ENCODE assay signal across 24 cellular contexts in genomic region chr12:42807251-42807650, GRCh38.
"Had no signal": no experiment of that assay in that cellular context is flagged by ENCODE, and none has a peak within 500 bp of the region (broad histone marks: within the 10 kb centered on the region; RNA-seq: fewer than 3 reads in every experiment).

No MANE protein-coding gene starts in this region.

- H3K4me3 ChIP-seq: K562, SJSA1, SK-N-MC had no signal

- H3K4me1 ChIP-seq: SJSA1 had no signal

- H3K27me3 ChIP-seq: SJSA1 had no signal

- H3K4me3 Mint-ChIP-seq: IgD-negative memory B cell had no signal

- H3K9me3 ChIP-seq: SJSA1 had no signal

- H3K9ac ChIP-seq: KMS-11 had no signal

- H3K36me3 Mint-ChIP-seq: IgD-negative memory B cell had no signal

- H3K36me3 ChIP-seq: SJSA1 had no signal

- H3K27ac ChIP-seq: KMS-11, SJSA1, SK-N-MC had no signal

- ATAC-seq: HepG2, K562 had no signal

- H3K4me2 ChIP-seq: KMS-11 had no signal

- H3K4me1 Mint-ChIP-seq: IgD-negative memory B cell had no signal

- DNase-seq: Kasumi-1, MV-4-11, NCI-H1048, NCI-H1105, NCI-H1417, NCI-H1436 treated with DMSO at 0.1 percent for 48 hours, NCI-H1694, NCI-H187 treated with DMSO at 0.1 percent for 48 hours, NCI-H2029 treated with DMSO at 0.1 percent for 48 hours, NCI-H2171 treated with DMSO at 0.1 percent for 48 hours, NCI-H2227 treated with DMSO at 0.1 percent for 48 hours, NCI-H510A, NCI-H524 treated with DMSO at 0.1 percent for 48 hours, NCI-H69, NCI-H774, Right ventricle myocardium superior, RPMI8226, SIG-M5 had no signal

- H3K27ac Mint-ChIP-seq: IgD-negative memory B cell had no signal
